ENCODE assay signal across 1 cellular context in genomic region chr2:30665761-30666306, GRCh38.
TF ChIP-seq lines count a peak whose summit lies in the region.

No MANE protein-coding gene starts in this region.

TF ChIP-seq in IMR-90, 13 proteins besides CTCF, POLR2A, EP300 and RAD21 (continued from another document):
- TF ChIP-seq ELK1 (IDR thresholded peaks at IDR 0.05; ENCODE audit: borderline replicate concordance, low read depth, low read length) (no peak), FOS (IDR thresholded peaks at IDR 0.05; ENCODE audit: low read depth, low read length) (no peak), CHD1 (IDR thresholded peaks at IDR 0.05; ENCODE audit: low read depth, low read length) (no peak), SMC3 (IDR thresholded peaks at IDR 0.05; ENCODE audit: low read depth, low read length) (no peak), MXI1 (IDR thresholded peaks at IDR 0.05; ENCODE audit: borderline replicate concordance, low read depth, low read length) (no peak), MAFK (IDR thresholded peaks at IDR 0.05; ENCODE audit: low read depth, low read length) (no peak)
